In genomic region chr14:60655114-60655897, GRCh38 we compare ENCODE assay signal across 12 cellular contexts. TPM values are rescaled to one million over a fixed set of nuclear protein-coding genes. Genes with fewer than 3 reads are reported as not detected.
DNase-seq lines count a peak whose midpoint lies in the region; ATAC-seq and TF ChIP-seq lines count a peak whose summit lies in the region.
"Had no signal": no experiment of that assay in that cellular context is flagged by ENCODE, and none has a peak within 500 bp of the region (broad histone marks: within the 10 kb centered on the region; RNA-seq: fewer than 3 reads in every experiment).

No MANE protein-coding gene starts in this region.

- H2BK15ac ChIP-seq in IMR-90 (ENCODE audit: low read depth, low read length) = peak overlapping the region; percentile 37; the same call in 1 of the 3 replicates

- H3K36me3 Mint-ChIP-seq in CD8-positive, alpha-beta T cell = no peaks in the 10 kb centered on the region
- H3K36me3 Mint-ChIP-seq in activated naive CD8-positive, alpha-beta T cell treated with anti-CD3 and anti-CD28 coated beads, Interleukin-2, amount 50 U/mL, for 24 hours (ENCODE audit: low read depth) = no peaks in the 10 kb centered on the region
- H3K36me3 Mint-ChIP-seq in naive thymus-derived CD4-positive, alpha-beta T cell = peaks cover 0 to 16% (median 4%) of the 10 kb centered on the region in 5 donors

- peaks cover 86% of the 10 kb centered on the region for H3K27me3 Mint-ChIP-seq in CD8-positive, alpha-beta T cell (ENCODE audit: low read depth)
- H3K27me3 Mint-ChIP-seq in activated naive CD8-positive, alpha-beta T cell treated with anti-CD3 and anti-CD28 coated beads, Interleukin-2, amount 50 U/mL, for 24 hours = peaks cover 94% of the 10 kb centered on the region
- H3K27me3 Mint-ChIP-seq in naive thymus-derived CD4-positive, alpha-beta T cell = peaks cover 82 to 98% (median 84%) of the 10 kb centered on the region in 5 donors

- H2BK5ac ChIP-seq in IMR-90 (ENCODE audit: low read depth, low read length, poor library complexity, severe bottlenecking) = peak overlapping the region; percentile 44

- peaks cover 47% of the 10 kb centered on the region for H3K4me1 ChIP-seq in CD8-positive, alpha-beta T cell (ENCODE audit: insufficient read depth, low read length)
- H3K4me1 ChIP-seq in IMR-90 (ENCODE audit: control insufficient read depth, insufficient read depth, low read length) = peaks cover 19% of the 10 kb centered on the region
- peaks cover 12 to 17% of the 10 kb centered on the region in 2 donors for H3K4me1 ChIP-seq in naive thymus-derived CD4-positive, alpha-beta T cell (ENCODE audit: control insufficient read depth in 2 of 2, insufficient read depth in 2 of 2, low read length in 2 of 2)
- peaks cover 46% of the 10 kb centered on the region for H3K4me1 ChIP-seq in lower lobe of right lung
- H3K4me1 ChIP-seq in right lobe of liver = peaks cover 0 to 21% (median 0%) of the 10 kb centered on the region in 4 donors
- H3K4me1 ChIP-seq in thyroid gland = peaks cover 7 to 29% of the 10 kb centered on the region in 2 donors

- WGBS in IMR-90 (ENCODE audit: extremely low coverage in 2 of 2, insufficient read length in 1 of 2), 2 experiments = 83% methylated on average over 10 of the region's 29 CpGs; no CpG with 5 or more reads in 1 of the 2 experiments
- 31% methylated on average over 29 of the region's 29 CpGs for WGBS in right lobe of liver (ENCODE audit: insufficient coverage, low coverage, low lambda C conversion rate, missing lambda C conversion rate)
- 35 to 39% methylated on average over 29 of the region's 29 CpGs for WGBS in thyroid gland, 2 donors

- intact Hi-C loops in CD8-positive, alpha-beta T cell (cut with DNase I, micrococcal nuclease) = no loop called here
- intact Hi-C loops in IMR-90 (cut with micrococcal nuclease) (no loop called here), lower lobe of right lung (cut with DNase I) (no loop called here), right lobe of liver (cut with DNase I) (loop anchor here in 1 of 2 donors (10.0 kb wide), 1 partner anchor 69 kb away; the partner anchor contains the start of gene SIX4), thyroid gland (cut with DNase I) (no loop called here)
- intact Hi-C loops in naive thymus-derived CD4-positive, alpha-beta T cell (cut with micrococcal nuclease) = loop anchor here in 1 of 2 donors (5.0 to 10.0 kb wide), 2 partner anchors 67 to 369 kb away; partner anchors contain the start of gene SIX4

- no peak overlapping the region for H3K9ac ChIP-seq in IMR-90 (ENCODE audit: low read depth, low read length)

- H3K4me3 Mint-ChIP-seq in CD8-positive, alpha-beta T cell = peak overlapping the region; percentile 72
- peak overlapping the region; percentile 81 for H3K4me3 Mint-ChIP-seq in activated naive CD8-positive, alpha-beta T cell treated with anti-CD3 and anti-CD28 coated beads, Interleukin-2, amount 50 U/mL, for 24 hours
- H3K4me3 Mint-ChIP-seq in naive thymus-derived CD4-positive, alpha-beta T cell = peak overlapping the region; percentile 66 to 82 (median 76)

- POLR2A ChIA-PET in CD8-positive, alpha-beta T cell (lab: Charles Lee) = no interaction called here
- POLR2A ChIA-PET in IMR-90 (lab: Charles Lee; ENCODE audit: unreplicated experiment) = interaction anchor here (0.5 kb wide), 1 partner anchor 67 kb away, joined by 7 read pairs; no protein-coding TSS in a partner anchor
- POLR2A ChIA-PET in naive thymus-derived CD4-positive, alpha-beta T cell (lab: Charles Lee) = no interaction called here

- H3K4me3 ChIP-seq in CD8-positive, alpha-beta T cell (ENCODE audit: low read depth, low read length) = no peak overlapping the region
- H3K4me3 ChIP-seq in IMR-90 (ENCODE audit: insufficient read depth, low read depth, low read length) (no peak overlapping the region), lower lobe of right lung (no peak overlapping the region), right lobe of liver (no peak overlapping the region), thyroid gland (replicated peaks in 1 of 3) (no peak overlapping the region)
- H3K4me3 ChIP-seq in naive thymus-derived CD4-positive, alpha-beta T cell (ENCODE audit: low read length) = no peak overlapping the region

- no peaks in the 10 kb centered on the region for H4K20me1 ChIP-seq in IMR-90 (ENCODE audit: insufficient read depth, low read length)

- H3K23ac ChIP-seq in IMR-90 (ENCODE audit: low read depth, low read length) = no peak overlapping the region

- H4K91ac ChIP-seq in IMR-90 (ENCODE audit: insufficient read depth, low read depth, low read length) = no peak overlapping the region; the same call in 1 of the 2 replicates

- dilution Hi-C loops in IMR-90 (cut with HindIII; ENCODE audit: low sequenced_read_pairs, unreplicated experiment) = no loop called here

- H3K4ac ChIP-seq in IMR-90 (ENCODE audit: low read depth, low read length) = no peak overlapping the region

- H2AFZ ChIP-seq in IMR-90 (replicated peaks; ENCODE audit: low read length, poor library complexity) = peak overlapping the region; percentile 92

- H3K9me3 ChIP-seq in CD8-positive, alpha-beta T cell (ENCODE audit: low read length) = no peaks in the 10 kb centered on the region
- H3K9me3 ChIP-seq in IMR-90 (ENCODE audit: control insufficient read depth, insufficient read depth, low read length) = no peaks in the 10 kb centered on the region
- H3K9me3 ChIP-seq in naive thymus-derived CD4-positive, alpha-beta T cell (ENCODE audit: control insufficient read depth in 2 of 3, low read length in 3 of 3) = no peaks in the 10 kb centered on the region
- no peaks in the 10 kb centered on the region for H3K9me3 ChIP-seq in lower lobe of right lung
- H3K9me3 ChIP-seq in right lobe of liver = no peaks in the 10 kb centered on the region
- no peaks in the 10 kb centered on the region for H3K9me3 ChIP-seq in thyroid gland

- H3K27ac ChIP-seq in CD8-positive, alpha-beta T cell (ENCODE audit: low read depth, low read length) = no peak overlapping the region
- H3K27ac ChIP-seq in IMR-90 (ENCODE audit: insufficient read depth, low read length) (peak overlapping the region; percentile 61; the same call in 1 of the 2 replicates), lower lobe of right lung (no peak overlapping the region), right lobe of liver (no peak overlapping the region), thyroid gland (no peak overlapping the region)
- H3K27ac ChIP-seq in naive thymus-derived CD4-positive, alpha-beta T cell (ENCODE audit: low read depth, low read length) = no peak overlapping the region
- H3K27ac ChIP-seq: dorsolateral prefrontal cortex had no signal

- no TSS peak for BruUV-seq in IMR-90 (replicated peaks; lab: Mats Ljungman, UMichigan)

- TF ChIP-seq CTCF in CD8-positive, alpha-beta T cell (IDR thresholded peaks at IDR 0.05) = no peak
- TF ChIP-seq CTCF in IMR-90 (conservative IDR thresholded peaks at IDR 0.05; ENCODE audit: low read depth, low read length) = no peak
- no peak for TF ChIP-seq CTCF in lower lobe of right lung (IDR thresholded peaks at IDR 0.05)
- TF ChIP-seq CTCF in right lobe of liver (IDR thresholded peaks at IDR 0.05) = no peak
- TF ChIP-seq CTCF in thyroid gland (IDR thresholded peaks at IDR 0.05) = no peak
- no peak for TF ChIP-seq CTCF in GM13976 (IDR thresholded peaks at IDR 0.05; ENCODE audit: borderline replicate concordance, control extremely low read depth, extremely low read depth, insufficient read depth, missing control alignments)

- peaks cover 2 to 13% of the 10 kb centered on the region in 2 experiments; a peak in 2 of 4 replicates for H3K79me1 ChIP-seq in IMR-90 (ENCODE audit: low read depth in 1 of 2, low read length in 2 of 2)

- H3K14ac ChIP-seq in IMR-90 (replicated peaks; ENCODE audit: low read depth, low read length) = no peak overlapping the region

- ATAC-seq in CD8-positive, alpha-beta T cell = no peak
- ATAC-seq in IMR-90 (ENCODE audit: low read depth) (no peak), lower lobe of right lung (no peak), right lobe of liver (no peak)
- ATAC-seq in activated naive CD8-positive, alpha-beta T cell treated with anti-CD3 and anti-CD28 coated beads, Interleukin-2, amount 50 U/mL, for 24 hours = no peak
- ATAC-seq in naive thymus-derived CD4-positive, alpha-beta T cell = no peak

- peak overlapping the region; percentile 7; the same call in 1 of the 2 replicates for H3K4me2 ChIP-seq in IMR-90 (ENCODE audit: low read depth, low read length)

- H3K27ac Mint-ChIP-seq in CD8-positive, alpha-beta T cell = no peak overlapping the region
- H3K27ac Mint-ChIP-seq in activated naive CD8-positive, alpha-beta T cell treated with anti-CD3 and anti-CD28 coated beads, Interleukin-2, amount 50 U/mL, for 24 hours = no peak overlapping the region
- H3K27ac Mint-ChIP-seq in naive thymus-derived CD4-positive, alpha-beta T cell = peak overlapping the region in 1 of 9 donors; percentile 61

- in situ Hi-C loops in IMR-90 (cut with MboI; ENCODE audit: low sequenced_read_pairs) = no loop called here
- in situ Hi-C loops in GM13976 (cut with MboI; ENCODE audit: low sequenced_read_pairs, unreplicated experiment) = no loop called here

- no peak overlapping the region for H2AK5ac ChIP-seq in IMR-90 (ENCODE audit: low read depth, low read length)

- no peaks in the 10 kb centered on the region for H3K36me3 ChIP-seq in CD8-positive, alpha-beta T cell (ENCODE audit: insufficient read depth, low read length)
- H3K36me3 ChIP-seq in IMR-90 (ENCODE audit: control insufficient read depth, insufficient read depth, low read length) (no peaks in the 10 kb centered on the region), lower lobe of right lung (no peaks in the 10 kb centered on the region), right lobe of liver (no peaks in the 10 kb centered on the region), thyroid gland (no peaks in the 10 kb centered on the region)
- no peaks in the 10 kb centered on the region for H3K36me3 ChIP-seq in naive thymus-derived CD4-positive, alpha-beta T cell (ENCODE audit: control insufficient read depth in 2 of 3, insufficient read depth in 3 of 3, low read length in 3 of 3)

- no peak overlapping the region for H2AK9ac ChIP-seq in IMR-90 (replicated peaks; ENCODE audit: low read depth, low read length, poor library complexity)

- H2BK120ac ChIP-seq in IMR-90 (ENCODE audit: low read depth, low read length) = peak overlapping the region; percentile 23; the same call in 1 of the 2 replicates

- no peak for DNase-seq in CD8-positive, alpha-beta T cell
- no peak for DNase-seq in IMR-90
- no peak for DNase-seq in activated naive CD8-positive, alpha-beta T cell treated with anti-CD3 and anti-CD28 coated beads, Interleukin-2, amount 50 U/mL, for 24 hours
- DNase-seq in naive thymus-derived CD4-positive, alpha-beta T cell = no peak
- no peak for DNase-seq in lower lobe of right lung
- no peak for DNase-seq in right lobe of liver
- DNase-seq in thyroid gland = no peak
- DNase-seq in GM13976 (ENCODE audit: low spot score) = no peak
- DNase-seq: dorsolateral prefrontal cortex, GOT3, hippocampal formation, NCI-H345 had no signal

- H3K18ac ChIP-seq in IMR-90 (ENCODE audit: low read depth, low read length) = peak overlapping the region; percentile 43

- H3K9me1 ChIP-seq in IMR-90 (ENCODE audit: insufficient read depth, low read length) = no peaks in the 10 kb centered on the region

- peaks cover 59% of the 10 kb centered on the region for H3K4me1 Mint-ChIP-seq in CD8-positive, alpha-beta T cell (ENCODE audit: low read depth)
- peaks cover 47% of the 10 kb centered on the region for H3K4me1 Mint-ChIP-seq in activated naive CD8-positive, alpha-beta T cell treated with anti-CD3 and anti-CD28 coated beads, Interleukin-2, amount 50 U/mL, for 24 hours
- H3K4me1 Mint-ChIP-seq in naive thymus-derived CD4-positive, alpha-beta T cell = peaks cover 19 to 68% (median 59%) of the 10 kb centered on the region in 7 donors

- no peak overlapping the region for H3K56ac ChIP-seq in IMR-90 (ENCODE audit: extremely low read depth, insufficient read depth, low read length)

- H3K9me3 Mint-ChIP-seq in CD8-positive, alpha-beta T cell = no peaks in the 10 kb centered on the region
- H3K9me3 Mint-ChIP-seq in activated naive CD8-positive, alpha-beta T cell treated with anti-CD3 and anti-CD28 coated beads, Interleukin-2, amount 50 U/mL, for 24 hours = no peaks in the 10 kb centered on the region
- peaks cover 0 to 9% (median 0%) of the 10 kb centered on the region in 11 donors for H3K9me3 Mint-ChIP-seq in naive thymus-derived CD4-positive, alpha-beta T cell

- no peak for TF ChIP-seq RAD21 in IMR-90 (IDR thresholded peaks at IDR 0.05; ENCODE audit: low read length)

- CTCF ChIA-PET in CD8-positive, alpha-beta T cell (lab: Charles Lee) = interaction anchor here (0.8 kb wide), 1 partner anchor 370 kb away, joined by 3 read pairs; no protein-coding TSS in a partner anchor
- CTCF ChIA-PET in IMR-90 (lab: Yijun Ruan, JAX) = no interaction called here
- CTCF ChIA-PET in naive thymus-derived CD4-positive, alpha-beta T cell (lab: Charles Lee) = no interaction called here

- no peak overlapping the region for H2BK20ac ChIP-seq in IMR-90 (ENCODE audit: low read depth, low read length)

- TF ChIP-seq POLR2A in IMR-90 (IDR thresholded peaks at IDR 0.05; ENCODE audit: low read depth, low read length) = no peak
- no peak for TF ChIP-seq POLR2A in right lobe of liver (IDR thresholded peaks at IDR 0.05)
- TF ChIP-seq POLR2A in thyroid gland (IDR thresholded peaks at IDR 0.05) = no peak

- peak overlapping the region in 1 of 2 experiments; percentile 96; a peak in 1 of 4 replicates for H4K8ac ChIP-seq in IMR-90 (ENCODE audit: low read depth in 2 of 2, low read length in 2 of 2)

- H4K5ac ChIP-seq in IMR-90 (ENCODE audit: low read depth, low read length) = no peak overlapping the region; the same call in 1 of the 2 replicates

- H3K27me3 ChIP-seq in CD8-positive, alpha-beta T cell (ENCODE audit: insufficient read depth, low read length) = peaks cover 46% of the 10 kb centered on the region
- H3K27me3 ChIP-seq in IMR-90 (ENCODE audit: control insufficient read depth, insufficient read depth, low read length) (no peaks in the 10 kb centered on the region; the same call in 1 of the 2 replicates), lower lobe of right lung (ENCODE audit: low read depth) (peaks cover 97% of the 10 kb centered on the region), right lobe of liver (peaks cover 17 to 38% of the 10 kb centered on the region in 2 donors), thyroid gland (peaks cover 62% of the 10 kb centered on the region)
- peaks cover 14 to 44% of the 10 kb centered on the region in 2 donors for H3K27me3 ChIP-seq in naive thymus-derived CD4-positive, alpha-beta T cell (ENCODE audit: control insufficient read depth in 2 of 2, insufficient read depth in 2 of 2, low read length in 2 of 2)

RNA-seq across cellular contexts. Expression of gene SIX1, which starts 6.0 kb away (rescaled TPM):
- total RNA-seq in CD8-positive, alpha-beta T cell = not detected
- total RNA-seq in IMR-90 (2012; rRNA removed) (7.7 and 8.6 TPM in 2 replicates), lower lobe of right lung (2.3 TPM), right lobe of liver (not detected), thyroid gland (1 to 10 TPM; 2.1 to 3.6 (median 2.7) TPM)
- polyA plus RNA-seq in IMR-90 (2012; rRNA removed) = 15.0 and 15.1 TPM in 2 replicates
- polyA plus RNA-seq in IMR-90 (2012; cell fraction: cytosol; rRNA removed) = 12.2 and 21.4 TPM in 2 replicates
- 8.8 and 12.1 TPM in 2 replicates for polyA plus RNA-seq in IMR-90 (2012; cell fraction: nucleus; rRNA removed; ENCODE audit: low replicate concordance)
- total RNA-seq in naive thymus-derived CD4-positive, alpha-beta T cell = under 1 TPM in 1 of 5 experiments, not detected in 4; 0.70 TPM
- polyA plus RNA-seq in naive thymus-derived CD4-positive, alpha-beta T cell = not detected
